Comparison of ENCODE assay signal across 8 cellular contexts in genomic region chr1:46132529-46133180, GRCh38. TPM values are rescaled to one million over a fixed set of nuclear protein-coding genes. Genes with fewer than 3 reads are reported as not detected.
A peak's percentile ranks its signal among the peaks of the same experiment; 100 is the strongest.
DNase-seq lines count a peak whose midpoint lies in the region; ATAC-seq and TF ChIP-seq lines count a peak whose summit lies in the region.

Gene PIK3R3 (minus strand): TSS chr1:46132629. CDS start chr1:46131952, 677 bp downstream.

- peak in 31 of 56 donors; percentile 10 to 55 (median 26) for TF ChIP-seq CTCF in dorsolateral prefrontal cortex (IDR thresholded peaks at IDR 0.05 in 54 of 56, conservative IDR thresholded peaks at IDR 0.05 in 2 of 56; ENCODE audit: low read depth in 1 of 56, partially characterized antibody in 56 of 56)
- no peak for TF ChIP-seq CTCF in liver (IDR thresholded peaks at IDR 0.05; ENCODE audit: low read depth, low read length, missing input control)

- peaks cover 31% of the 10 kb centered on the region for H3K27me3 Mint-ChIP-seq in activated CD4-positive, alpha-beta memory T cell treated with anti-CD3 and anti-CD28 coated beads for 36 hours

- DNase-seq in C1 segment of cervical spinal cord (lab: John Stamatoyannopoulos, UW) = peak; percentile 72 to 99 (median 97)
- DNase-seq in NCI-H748 (lab: John Stamatoyannopoulos, UW; ENCODE audit: unreplicated experiment) = peak; percentile 99
- peak; percentile 94 for DNase-seq in activated CD4-positive, alpha-beta memory T cell treated with anti-CD3 and anti-CD28 coated beads for 36 hours
- DNase-seq in dorsolateral prefrontal cortex = peak; percentile 93 to 99 (median 98)
- peak; percentile 93 for DNase-seq in stimulated activated CD4-positive, alpha-beta T cell treated with anti-CD3 and anti-CD28 coated beads, Interleukin-4, amount 100 ng/mL, for 24 hours

- peaks cover 20% of the 10 kb centered on the region for H3K4me1 Mint-ChIP-seq in activated CD4-positive, alpha-beta memory T cell treated with anti-CD3 and anti-CD28 coated beads for 36 hours (ENCODE audit: low read depth)

- peak within 1 kb of the TSS; percentile 62 to 99 (median 96) for H3K27ac ChIP-seq in dorsolateral prefrontal cortex
- H3K27ac ChIP-seq in liver (ENCODE audit: low read depth in 1 of 2, low read length in 2 of 2) = peak within 1 kb of the TSS; percentile 76 to 78

- no peaks in the 10 kb centered on the region for H3K9me3 ChIP-seq in liver (ENCODE audit: control insufficient read depth in 4 of 4, low read length in 3 of 4)

- H3K36me3 Mint-ChIP-seq in activated CD4-positive, alpha-beta memory T cell treated with anti-CD3 and anti-CD28 coated beads for 36 hours = no peaks in the 10 kb centered on the region

- POLR2A ChIA-PET in activated CD4-positive, alpha-beta memory T cell treated with anti-CD3 and anti-CD28 coated beads for 36 hours (lab: Charles Lee) = no interaction called here

- under 1% methylated on average over 55 of the region's 55 CpGs for WGBS in liver

- CTCF ChIA-PET in activated CD4-positive, alpha-beta memory T cell treated with anti-CD3 and anti-CD28 coated beads for 36 hours (lab: Charles Lee) = interaction anchor here (0.7 to 1.7 kb wide), 4 partner anchors 35 to 216 kb away, joined by 3 to 6 read pairs (median 4); no protein-coding TSS in a partner anchor

- peak within 1 kb of the TSS; percentile 84 for H3K27ac Mint-ChIP-seq in activated CD4-positive, alpha-beta memory T cell treated with anti-CD3 and anti-CD28 coated beads for 36 hours

- peak within 1 kb of the TSS; percentile 21 to 56 for H3K9ac ChIP-seq in liver (ENCODE audit: low read depth in 1 of 2, low read length in 2 of 2)

- intact Hi-C loops in activated CD4-positive, alpha-beta memory T cell treated with anti-CD3 and anti-CD28 coated beads for 36 hours (cut with micrococcal nuclease) = loop anchor here (1.0 to 5.0 kb wide), 3 partner anchors 35 to 330 kb away; partner anchors contain the start of gene MAST2
- intact Hi-C loops in dorsolateral prefrontal cortex (cut with DNase I) = loop anchor here (2.0 to 5.0 kb wide), 5 partner anchors 40 to 170 kb away; partner anchors contain the start of genes LRRC41 (in 1 of the 2), P3R3URF (in 1 of the 2), TSPAN1 (in 1 of the 2) and UQCRH (in 1 of the 2)

- H3K4me3 Mint-ChIP-seq in activated CD4-positive, alpha-beta memory T cell treated with anti-CD3 and anti-CD28 coated beads for 36 hours = peak within 1 kb of the TSS; percentile 92

- peaks cover 4 to 27% (median 12%) of the 10 kb centered on the region in 4 donors for H3K4me1 ChIP-seq in liver (ENCODE audit: control insufficient read depth in 4 of 4, insufficient read depth in 4 of 4, low read length in 3 of 4)

- H3K4me3 ChIP-seq in dorsolateral prefrontal cortex = peak within 1 kb of the TSS; percentile 55 to 97 (median 79)
- H3K4me3 ChIP-seq in liver (ENCODE audit: low read depth in 1 of 3, low read length in 3 of 3) = peak within 1 kb of the TSS; percentile 68 to 87 (median 82)

- no peak for TF ChIP-seq RAD21 in liver (IDR thresholded peaks at IDR 0.05)

- ATAC-seq in GM19351 (IDR thresholded peaks at IDR 0.05; ENCODE audit: unreplicated experiment) (peak; percentile 88), HG03521 (IDR thresholded peaks at IDR 0.05; ENCODE audit: unreplicated experiment) (peak; percentile 86)

- H3K27me3 ChIP-seq in dorsolateral prefrontal cortex (peaks cover 0 to 18% (median 0%) of the 10 kb centered on the region in 45 donors), liver (ENCODE audit: control insufficient read depth in 4 of 4, insufficient read depth in 4 of 4, low read length in 3 of 4) (peaks cover 0 to 4% (median 0%) of the 10 kb centered on the region in 4 donors)

- no peaks in the 10 kb centered on the region for H3K9me3 Mint-ChIP-seq in activated CD4-positive, alpha-beta memory T cell treated with anti-CD3 and anti-CD28 coated beads for 36 hours

- no peaks in the 10 kb centered on the region for H3K36me3 ChIP-seq in liver (ENCODE audit: control insufficient read depth in 4 of 4, insufficient read depth in 3 of 4, low read depth in 1 of 4, low read length in 3 of 4)

TF ChIP-seq in liver, 16 proteins besides CTCF, POLR2A, EP300 and RAD21:
- TF ChIP-seq HNF4A (conservative IDR thresholded peaks at IDR 0.05) (peak in 1 of 2 donors; percentile 47), TAF1 (conservative IDR thresholded peaks at IDR 0.05) (peak; percentile 91), REST (IDR thresholded peaks at IDR 0.05) (peak; percentile 65), JUND (IDR thresholded peaks at IDR 0.05) (peak in 1 of 2 donors; percentile 46), SP1 (IDR thresholded peaks at IDR 0.05) (peak; percentile 81), FOXA1 (IDR thresholded peaks at IDR 0.05) (no peak), MAX (IDR thresholded peaks at IDR 0.05) (peak; percentile 88), ZBTB33 (IDR thresholded peaks at IDR 0.05) (no peak), GABPA (IDR thresholded peaks at IDR 0.05 in 1 of 2, conservative IDR thresholded peaks at IDR 0.05 in 1 of 2) (peak in 1 of 2 donors; percentile 34), HNF4G (IDR thresholded peaks at IDR 0.05) (no peak), NR2F2 (IDR thresholded peaks at IDR 0.05) (no peak), EGR1 (IDR thresholded peaks at IDR 0.05; ENCODE audit: low read depth in 2 of 2) (peak; percentile 14 to 44), FOXA2 (IDR thresholded peaks at IDR 0.05) (no peak), YY1 (IDR thresholded peaks at IDR 0.05) (peak; percentile 88), RXRA (IDR thresholded peaks at IDR 0.05) (peak in 1 of 2 donors; percentile 38)
- TF ChIP-seq, protein P1, sequence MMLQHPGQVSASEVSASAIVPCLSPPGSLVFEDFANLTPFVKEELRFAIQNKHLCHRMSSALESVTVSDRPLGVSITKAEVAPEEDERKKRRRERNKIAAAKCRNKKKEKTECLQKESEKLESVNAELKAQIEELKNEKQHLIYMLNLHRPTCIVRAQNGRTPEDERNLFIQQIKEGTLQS (IDR thresholded peaks at IDR 0.05) = no peak

RNA-seq across cellular contexts. Expression of gene PIK3R3, which starts in this region (rescaled TPM):
- under 1 TPM; 0.65 to 0.83 TPM for total RNA-seq in activated CD4-positive, alpha-beta memory T cell treated with anti-CD3 and anti-CD28 coated beads for 36 hours
- total RNA-seq in dorsolateral prefrontal cortex (10 to 100 TPM; 17.6 to 51.8 (median 34.2) TPM), liver (1 to 10 TPM; 3.7 to 4.6 TPM)
- polyA plus RNA-seq in liver = 1 to 10 TPM; 1.5 to 1.8 TPM

Comparison
In these comparisons a context has a peak if more than half of its experiments do, and no peak if none do; other contexts are left out.
1. Peak in every context shown above with its lines: DNase-seq, ATAC-seq, H3K4me3 ChIP-seq and H3K27ac ChIP-seq.
2. Peak in DNase-seq in activated CD4-positive, alpha-beta memory T cell treated with anti-CD3 and anti-CD28 coated beads for 36 hours; RNA of the gene not detected or under 1 TPM.